ENCODE assay signal across 38 cellular contexts in the genomic region with DNA sequence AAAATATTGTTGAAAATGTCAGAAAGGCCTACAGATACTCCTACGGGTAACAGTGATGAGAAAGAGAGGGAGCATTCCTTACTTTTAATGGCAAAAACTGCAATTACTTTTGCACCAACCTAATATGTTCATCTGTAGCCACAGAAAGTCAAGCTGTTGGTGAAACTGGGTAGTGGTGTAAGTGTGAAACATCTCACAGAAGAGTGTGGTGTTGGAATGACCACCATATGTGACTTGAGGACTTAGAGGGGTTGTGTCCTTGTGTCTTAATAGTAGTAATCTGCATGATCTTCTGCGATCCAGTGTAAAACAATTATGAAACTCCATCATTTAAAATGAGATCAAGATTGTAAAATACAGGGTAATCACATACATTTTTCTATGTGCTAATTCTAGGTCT.
"Had no signal": no experiment of that assay in that cellular context is flagged by ENCODE, and none has a peak within 500 bp of the region (broad histone marks: within the 10 kb centered on the region; RNA-seq: fewer than 3 reads in every experiment).

No MANE protein-coding gene starts in this region.

- H3K4me3 ChIP-seq: ascending aorta, body of pancreas, breast epithelium had no signal

- H3K36me3 ChIP-seq: ascending aorta, brain microvascular endothelial cell, breast epithelium, WERI-Rb-1 had no signal

- H3K9me3 ChIP-seq: ascending aorta, body of pancreas, breast epithelium had no signal

- H3K9me3 Mint-ChIP-seq: activated CD4-positive, alpha-beta T cell treated with anti-CD3 and anti-CD28 coated beads, Interleukin-2, amount 10 ng/mL, durations not matched to agents 7 days and 5 days; activated naive CD4-positive, alpha-beta T cell treated with anti-CD3 and anti-CD28 coated beads, Interleukin-2, amount 10 ng/mL, durations not matched to agents 7 days and 5 days; activated naive CD4-positive, alpha-beta T cell treated with anti-CD3 and anti-CD28 coated beads, Interleukin-2, amount 50 U/mL, for 24 hours; activated naive CD8-positive, alpha-beta T cell treated with anti-CD3 and anti-CD28 coated beads, Interleukin-2, amount 10 ng/mL, durations not matched to agents 7 days and 5 days; activated T-cell treated with anti-CD3 and anti-CD28 coated beads, Interleukin-2, amount 50 U/mL, for 24 hours; activated T-helper 2 cell treated with anti-CD3 and anti-CD28 coated beads, Interferon-gamma antibody, Interleukin-2, Interleukin-4, amounts not matched to agents 10 μg/mL and 5 μg/mL and 100 μg/mL, durations not matched to agents 14 hours and 24 hours and 36 hours; T-helper 1 cell treated with Interleukin-12 subunit alpha and Interleukin-12 subunit beta and Interleukin-4 antibody, amounts not matched to agents 30 μg/mL and 1 μg/mL, for 36 hours; T-helper 2 cell treated with Interferon-gamma antibody and Interleukin-4, amounts not matched to agents 5 μg/mL and 100 μg/mL, for 36 hours; WTC11 had no signal

- FAIRE-seq: TTC549 had no signal

- H3K4me1 ChIP-seq: ascending aorta, body of pancreas, breast epithelium had no signal

- H3K4me3 Mint-ChIP-seq: activated CD4-positive, alpha-beta memory T cell treated with anti-CD3 and anti-CD28 coated beads, Interleukin-2, amount 10 ng/mL, durations not matched to agents 7 days and 5 days; activated CD4-positive, alpha-beta T cell treated with anti-CD3 and anti-CD28 coated beads for 36 hours; activated CD4-positive, alpha-beta T cell treated with anti-CD3 and anti-CD28 coated beads, Interleukin-2, amount 10 ng/mL, durations not matched to agents 7 days and 5 days; activated CD8-positive, alpha-beta memory T cell treated with anti-CD3 and anti-CD28 coated beads, Interleukin-2, amount 10 ng/mL, durations not matched to agents 7 days and 5 days; activated CD8-positive, alpha-beta T cell treated with anti-CD3 and anti-CD28 coated beads, Interleukin-2, amount 10 ng/mL, durations not matched to agents 7 days and 5 days; activated naive CD4-positive, alpha-beta T cell treated with anti-CD3 and anti-CD28 coated beads, Interleukin-2, amount 10 ng/mL, durations not matched to agents 7 days and 5 days; activated naive CD4-positive, alpha-beta T cell treated with anti-CD3 and anti-CD28 coated beads, Interleukin-2, amount 50 U/mL, for 24 hours; activated naive CD8-positive, alpha-beta T cell; activated naive CD8-positive, alpha-beta T cell treated with anti-CD3 and anti-CD28 coated beads, Interleukin-2, amount 10 ng/mL, durations not matched to agents 7 days and 5 days; activated naive CD8-positive, alpha-beta T cell treated with anti-CD3 and anti-CD28 coated beads, Interleukin-2, amount 50 U/mL, for 24 hours; activated T-cell treated with anti-CD3 and anti-CD28 coated beads, Interleukin-2, amount 50 U/mL, for 24 hours; T-helper 1 cell treated with Interleukin-12 subunit alpha and Interleukin-12 subunit beta and Interleukin-4 antibody, amounts not matched to agents 30 μg/mL and 1 μg/mL, for 36 hours; T-helper 2 cell treated with Interferon-gamma antibody and Interleukin-4, amounts not matched to agents 5 μg/mL and 100 μg/mL, for 36 hours; WTC11 had no signal

- H3K27ac Mint-ChIP-seq: activated CD4-positive, alpha-beta memory T cell treated with anti-CD3 and anti-CD28 coated beads, Interleukin-2, amount 10 ng/mL, durations not matched to agents 7 days and 5 days; activated CD4-positive, alpha-beta T cell treated with anti-CD3 and anti-CD28 coated beads for 36 hours; activated CD4-positive, alpha-beta T cell treated with anti-CD3 and anti-CD28 coated beads, Interleukin-2, amount 10 ng/mL, durations not matched to agents 7 days and 5 days; activated CD8-positive, alpha-beta memory T cell treated with anti-CD3 and anti-CD28 coated beads, Interleukin-2, amount 10 ng/mL, durations not matched to agents 7 days and 5 days; activated CD8-positive, alpha-beta T cell treated with anti-CD3 and anti-CD28 coated beads, Interleukin-2, amount 10 ng/mL, durations not matched to agents 7 days and 5 days; activated naive CD4-positive, alpha-beta T cell treated with anti-CD3 and anti-CD28 coated beads, Interleukin-2, amount 10 ng/mL, durations not matched to agents 7 days and 5 days; activated naive CD4-positive, alpha-beta T cell treated with anti-CD3 and anti-CD28 coated beads, Interleukin-2, amount 50 U/mL, for 24 hours; activated naive CD8-positive, alpha-beta T cell; activated naive CD8-positive, alpha-beta T cell treated with anti-CD3 and anti-CD28 coated beads, Interleukin-2, amount 10 ng/mL, durations not matched to agents 7 days and 5 days; activated naive CD8-positive, alpha-beta T cell treated with anti-CD3 and anti-CD28 coated beads, Interleukin-2, amount 50 U/mL, for 24 hours; activated T-cell treated with anti-CD3 and anti-CD28 coated beads, Interleukin-2, amount 50 U/mL, for 24 hours; activated T-helper 2 cell treated with anti-CD3 and anti-CD28 coated beads, Interferon-gamma antibody, Interleukin-2, Interleukin-4, amounts not matched to agents 10 μg/mL and 5 μg/mL and 100 μg/mL, durations not matched to agents 14 hours and 24 hours and 36 hours; T-helper 1 cell treated with Interleukin-12 subunit alpha and Interleukin-12 subunit beta and Interleukin-4 antibody, amounts not matched to agents 30 μg/mL and 1 μg/mL, for 36 hours; T-helper 2 cell treated with Interferon-gamma antibody and Interleukin-4, amounts not matched to agents 5 μg/mL and 100 μg/mL, for 36 hours; WTC11 had no signal

- H3K4me1 Mint-ChIP-seq: activated CD4-positive, alpha-beta memory T cell treated with anti-CD3 and anti-CD28 coated beads, Interleukin-2, amount 10 ng/mL, durations not matched to agents 7 days and 5 days; activated CD4-positive, alpha-beta T cell treated with anti-CD3 and anti-CD28 coated beads for 36 hours; activated CD4-positive, alpha-beta T cell treated with anti-CD3 and anti-CD28 coated beads, Interleukin-2, amount 10 ng/mL, durations not matched to agents 7 days and 5 days; activated CD8-positive, alpha-beta memory T cell treated with anti-CD3 and anti-CD28 coated beads, Interleukin-2, amount 10 ng/mL, durations not matched to agents 7 days and 5 days; activated naive CD4-positive, alpha-beta T cell treated with anti-CD3 and anti-CD28 coated beads, Interleukin-2, amount 10 ng/mL, durations not matched to agents 7 days and 5 days; activated naive CD4-positive, alpha-beta T cell treated with anti-CD3 and anti-CD28 coated beads, Interleukin-2, amount 50 U/mL, for 24 hours; activated naive CD8-positive, alpha-beta T cell treated with anti-CD3 and anti-CD28 coated beads, Interleukin-2, amount 10 ng/mL, durations not matched to agents 7 days and 5 days; activated naive CD8-positive, alpha-beta T cell treated with anti-CD3 and anti-CD28 coated beads, Interleukin-2, amount 50 U/mL, for 24 hours had no signal

- DNase-seq: activated CD4-positive, alpha-beta memory T cell treated with anti-CD3 and anti-CD28 coated beads, Interleukin-2, amount 10 ng/mL, durations not matched to agents 7 days and 5 days; activated CD4-positive, alpha-beta T cell treated with anti-CD3 and anti-CD28 coated beads for 1 hour; activated CD4-positive, alpha-beta T cell treated with anti-CD3 and anti-CD28 coated beads for 36 hours; activated CD4-positive, alpha-beta T cell treated with anti-CD3 and anti-CD28 coated beads for 48 hours; activated CD4-positive, alpha-beta T cell treated with anti-CD3 and anti-CD28 coated beads, Interleukin-2, amount 10 ng/mL, durations not matched to agents 7 days and 5 days; activated CD4-positive, alpha-beta T cell treated with anti-CD3 and anti-CD28 coated beads, Interleukin-2, amount 50 U/mL, for 48 hours; activated CD4-positive, CD25-positive, alpha-beta regulatory T cell; activated CD8-positive, alpha-beta memory T cell treated with anti-CD3 and anti-CD28 coated beads for 24 hours; activated CD8-positive, alpha-beta memory T cell treated with anti-CD3 and anti-CD28 coated beads, Interleukin-2, amount 10 ng/mL, durations not matched to agents 7 days and 5 days; activated CD8-positive, alpha-beta memory T cell treated with anti-CD3 and anti-CD28 coated beads, Interleukin-2, amount 50 U/mL, for 48 hours; activated CD8-positive, alpha-beta T cell treated with anti-CD3 and anti-CD28 coated beads, Interleukin-2, amount 10 ng/mL, durations not matched to agents 7 days and 5 days; activated effector memory CD4-positive, alpha-beta T cell treated with Interleukin-2 at 50 U/mL for 16 hours; activated gamma-delta T cell; activated naive CD4-positive, alpha-beta T cell treated with anti-CD3 and anti-CD28 coated beads, Interleukin-2, amount 10 ng/mL, durations not matched to agents 7 days and 5 days; activated naive CD4-positive, alpha-beta T cell treated with Interleukin-2 at 50 U/mL for 16 hours; activated naive CD8-positive, alpha-beta T cell treated with anti-CD3 and anti-CD28 coated beads, Interleukin-2, amount 10 ng/mL, durations not matched to agents 7 days and 5 days; activated naive CD8-positive, alpha-beta T cell treated with anti-CD3 and anti-CD28 coated beads, Interleukin-2, amount 50 U/mL, for 24 hours; activated T-cell treated with anti-CD3 and anti-CD28 coated beads, Interleukin-2, amount 50 U/mL, for 24 hours; activated T-cell treated with anti-CD3 and anti-CD28 coated beads, Interleukin-2, amount 50 U/mL, for 48 hours; amygdala; anterior cingulate cortex; body of pancreas; brain microvascular endothelial cell; central memory CD4-positive, alpha-beta T cell; T-helper 1 cell; T-helper 2 cell; T-helper 9 cell; WERI-Rb-1 had no signal

- H3K27me3 Mint-ChIP-seq: activated CD4-positive, alpha-beta memory T cell treated with anti-CD3 and anti-CD28 coated beads, Interleukin-2, amount 10 ng/mL, durations not matched to agents 7 days and 5 days; activated CD4-positive, alpha-beta T cell treated with anti-CD3 and anti-CD28 coated beads for 36 hours; activated CD4-positive, alpha-beta T cell treated with anti-CD3 and anti-CD28 coated beads, Interleukin-2, amount 10 ng/mL, durations not matched to agents 7 days and 5 days; activated CD8-positive, alpha-beta memory T cell treated with anti-CD3 and anti-CD28 coated beads, Interleukin-2, amount 10 ng/mL, durations not matched to agents 7 days and 5 days; activated naive CD4-positive, alpha-beta T cell treated with anti-CD3 and anti-CD28 coated beads, Interleukin-2, amount 10 ng/mL, durations not matched to agents 7 days and 5 days; activated naive CD4-positive, alpha-beta T cell treated with anti-CD3 and anti-CD28 coated beads, Interleukin-2, amount 50 U/mL, for 24 hours; activated naive CD8-positive, alpha-beta T cell; activated naive CD8-positive, alpha-beta T cell treated with anti-CD3 and anti-CD28 coated beads, Interleukin-2, amount 10 ng/mL, durations not matched to agents 7 days and 5 days; activated naive CD8-positive, alpha-beta T cell treated with anti-CD3 and anti-CD28 coated beads, Interleukin-2, amount 50 U/mL, for 24 hours; activated T-cell treated with anti-CD3 and anti-CD28 coated beads, Interleukin-2, amount 50 U/mL, for 24 hours had no signal

- ATAC-seq: activated CD4-positive, alpha-beta T cell treated with anti-CD3 and anti-CD28 coated beads for 36 hours; activated CD4-positive, CD25-positive, alpha-beta regulatory T cell treated with anti-CD3 and anti-CD28 coated beads, Interleukin-2, amount 50 U/mL, for 24 hours; activated CD8-positive, alpha-beta memory T cell treated with anti-CD3 and anti-CD28 coated beads, Interleukin-2, amount 10 ng/mL, durations not matched to agents 7 days and 5 days; activated CD8-positive, alpha-beta T cell treated with anti-CD3 and anti-CD28 coated beads, Interleukin-2, amount 10 ng/mL, durations not matched to agents 7 days and 5 days; activated naive CD8-positive, alpha-beta T cell treated with anti-CD3 and anti-CD28 coated beads, Interleukin-2, amount 50 U/mL, for 24 hours; body of pancreas; WTC11 had no signal

- H3K27ac ChIP-seq: ascending aorta, body of pancreas, brain microvascular endothelial cell, breast epithelium, WERI-Rb-1 had no signal

- H3K36me3 Mint-ChIP-seq: activated CD8-positive, alpha-beta memory T cell treated with anti-CD3 and anti-CD28 coated beads, Interleukin-2, amount 10 ng/mL, durations not matched to agents 7 days and 5 days; activated naive CD4-positive, alpha-beta T cell treated with anti-CD3 and anti-CD28 coated beads, Interleukin-2, amount 10 ng/mL, durations not matched to agents 7 days and 5 days; activated naive CD4-positive, alpha-beta T cell treated with anti-CD3 and anti-CD28 coated beads, Interleukin-2, amount 50 U/mL, for 24 hours; activated naive CD8-positive, alpha-beta T cell; activated naive CD8-positive, alpha-beta T cell treated with anti-CD3 and anti-CD28 coated beads, Interleukin-2, amount 10 ng/mL, durations not matched to agents 7 days and 5 days; WTC11 had no signal

- H3K27me3 ChIP-seq: ascending aorta, body of pancreas, brain microvascular endothelial cell, breast epithelium had no signal
